31 cellular contexts compared by ENCODE assay signal in the genomic region with DNA sequence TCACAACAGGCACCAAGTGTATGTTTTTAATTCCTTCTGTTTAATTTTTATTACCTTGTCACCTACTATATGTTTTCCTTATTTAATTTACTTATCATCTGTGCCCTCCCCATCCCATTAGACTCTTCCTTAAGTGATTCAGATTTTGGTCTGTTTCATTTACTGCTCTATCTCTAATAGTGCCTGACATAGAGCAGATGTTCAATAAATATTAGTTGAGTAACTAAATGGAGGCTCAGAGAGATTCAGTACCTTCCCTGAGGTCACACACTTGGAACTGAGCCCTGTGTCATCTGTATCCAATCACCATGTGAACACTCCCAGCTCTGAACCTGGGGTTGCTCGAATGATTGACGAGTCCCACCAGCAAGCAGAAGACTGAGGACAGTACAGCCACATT.
"Had no signal": no experiment of that assay in that cellular context is flagged by ENCODE, and none has a peak within 500 bp of the region (broad histone marks: within the 10 kb centered on the region; RNA-seq: fewer than 3 reads in every experiment).

No MANE protein-coding gene starts in this region.

- H3K4me1 ChIP-seq: parathyroid adenoma, psoas muscle, right lobe of liver, spleen, suprapubic skin, testis, tibial artery, transverse colon, upper lobe of right lung, uterus had no signal

- H3K4me1 Mint-ChIP-seq: naive thymus-derived CD8-positive, alpha-beta T cell; stimulated activated memory B cell treated with anti-CD40 and anti-IgM and Interleukin-4, amounts not matched to agents 10 μg/mL and 1 μg/mL and 100 μg/mL, for 72 hours; stimulated activated naive CD8-positive, alpha-beta T cell treated with anti-CD3 and anti-CD28 coated beads, Interleukin-15, amount 100 ng/mL, for 72 hours had no signal

- H3K27ac Mint-ChIP-seq: naive thymus-derived CD8-positive, alpha-beta T cell; natural killer cell treated with Interleukin-12 subunit alpha and Interleukin-12 subunit beta and Interleukin-15 and Interleukin-18, amount 100 ng/mL, for 72 hours; progenitor cell of endocrine pancreas; stimulated activated memory B cell treated with anti-CD40 and anti-IgM and Interleukin-4, amounts not matched to agents 10 μg/mL and 1 μg/mL and 100 μg/mL, for 72 hours; stimulated activated naive CD8-positive, alpha-beta T cell treated with anti-CD3 and anti-CD28 coated beads, Interleukin-15, amount 100 ng/mL, for 72 hours; type B pancreatic cell had no signal

- H3K9me3 ChIP-seq: ovary, psoas muscle, right lobe of liver, suprapubic skin, testis, tibial artery, transverse colon, upper lobe of right lung, uterus had no signal

- DNase-seq: naive thymus-derived CD8-positive, alpha-beta T cell; occipital lobe; ovary; posterior cingulate gyrus; psoas muscle; right cardiac atrium; right lobe of liver; spleen; stimulated activated CD4-positive, alpha-beta T cell treated with anti-CD3 and anti-CD28 coated beads, Interleukin-12 subunit alpha, Interleukin-12 subunit beta, amount 100 ng/mL, for 4 hours; stimulated activated CD4-positive, alpha-beta T cell treated with anti-CD3 and anti-CD28 coated beads, Interleukin-1b, Interleukin-23, amount 100 ng/mL, for 48 hours; stimulated activated CD4-positive, alpha-beta T cell treated with anti-CD3 and anti-CD28 coated beads, Interleukin-4, amount 100 ng/mL, for 1 hour; stimulated activated CD4-positive, alpha-beta T cell treated with anti-CD3 and anti-CD28 coated beads, Interleukin-4, amount 100 ng/mL, for 4 hours; stimulated activated CD8-positive, alpha-beta memory T cell treated with anti-CD3 and anti-CD28 coated beads, Interleukin-4, amount 100 ng/mL, for 48 hours; stimulated activated naive CD4-positive, alpha-beta T cell; stimulated activated naive CD8-positive, alpha-beta T cell treated with anti-CD3 and anti-CD28 coated beads, Interleukin-15, amount 100 ng/mL, for 72 hours; stimulated activated naive CD8-positive, alpha-beta T cell treated with anti-CD3 and anti-CD28 coated beads, Interleukin-15, Interleukin-2, amounts not matched to agents 100 U/mL and 50 U/mL, for 24 hours; substantia nigra; testis; tibial artery; transverse colon; upper lobe of right lung; uterus had no signal

- H3K4me3 Mint-ChIP-seq: naive thymus-derived CD8-positive, alpha-beta T cell; natural killer cell treated with Interleukin-12 subunit alpha and Interleukin-12 subunit beta and Interleukin-15 and Interleukin-18, amount 100 ng/mL, for 72 hours; neural progenitor cell; stimulated activated memory B cell treated with anti-CD40 and anti-IgM and Interleukin-4, amounts not matched to agents 10 μg/mL and 1 μg/mL and 100 μg/mL, for 72 hours; stimulated activated naive CD8-positive, alpha-beta T cell treated with anti-CD3 and anti-CD28 coated beads, Interleukin-15, amount 100 ng/mL, for 72 hours; type B pancreatic cell had no signal

- H3K27me3 Mint-ChIP-seq: natural killer cell treated with Interleukin-12 subunit alpha and Interleukin-12 subunit beta and Interleukin-15 and Interleukin-18, amount 100 ng/mL, for 72 hours; progenitor cell of endocrine pancreas; stimulated activated memory B cell treated with anti-CD40 and anti-IgM and Interleukin-4, amounts not matched to agents 10 μg/mL and 1 μg/mL and 100 μg/mL, for 72 hours; stimulated activated naive CD8-positive, alpha-beta T cell treated with anti-CD3 and anti-CD28 coated beads, Interleukin-15, amount 100 ng/mL, for 72 hours had no signal

- H3K4me3 ChIP-seq: neural progenitor cell, ovary, psoas muscle, right lobe of liver, skin epidermis, smooth muscle cell, spleen, suprapubic skin, testis, tibial artery, transverse colon, upper lobe of right lung, uterus had no signal

- H3K27ac ChIP-seq: neural progenitor cell, ovary, parathyroid adenoma, psoas muscle, right lobe of liver, skin epidermis, spleen, suprapubic skin, testis, tibial artery, transverse colon, upper lobe of right lung, uterus had no signal

- H3K9me3 Mint-ChIP-seq: neural progenitor cell; stimulated activated memory B cell treated with anti-CD40 and anti-IgM and Interleukin-4, amounts not matched to agents 10 μg/mL and 1 μg/mL and 100 μg/mL, for 72 hours; stimulated activated naive CD8-positive, alpha-beta T cell treated with anti-CD3 and anti-CD28 coated beads, Interleukin-15, amount 100 ng/mL, for 72 hours had no signal

- ATAC-seq: naive thymus-derived CD8-positive, alpha-beta T cell; natural killer cell treated with Interleukin-12 subunit alpha and Interleukin-12 subunit beta and Interleukin-15 and Interleukin-18, amount 100 ng/mL, for 72 hours; psoas muscle; right cardiac atrium; right lobe of liver; stimulated activated memory B cell treated with anti-CD40 and anti-IgM and Interleukin-4, amounts not matched to agents 10 μg/mL and 1 μg/mL and 100 μg/mL, for 72 hours; stimulated activated naive CD8-positive, alpha-beta T cell treated with anti-CD3 and anti-CD28 coated beads, Interleukin-15, amount 100 ng/mL, for 72 hours; stimulated activated naive CD8-positive, alpha-beta T cell treated with anti-CD3 and anti-CD28 coated beads, Interleukin-15, Interleukin-2, amounts not matched to agents 100 U/mL and 50 U/mL, for 24 hours; upper lobe of right lung had no signal

- H3K36me3 ChIP-seq: neural progenitor cell, ovary, right lobe of liver, spleen, suprapubic skin, tibial artery, transverse colon, upper lobe of right lung, uterus had no signal

- H3K27me3 ChIP-seq: neural progenitor cell, ovary, right lobe of liver, spleen, suprapubic skin, testis, tibial artery, transverse colon, upper lobe of right lung, uterus had no signal

- H3K36me3 Mint-ChIP-seq: naive thymus-derived CD8-positive, alpha-beta T cell; natural killer cell treated with Interleukin-12 subunit alpha and Interleukin-12 subunit beta and Interleukin-15 and Interleukin-18, amount 100 ng/mL, for 72 hours; stimulated activated memory B cell treated with anti-CD40 and anti-IgM and Interleukin-4, amounts not matched to agents 10 μg/mL and 1 μg/mL and 100 μg/mL, for 72 hours; type B pancreatic cell had no signal
